Comparison of ENCODE assay signal across 8 cellular contexts in genomic region chr5:142717582-142718215, GRCh38. TPM values are rescaled to one million over a fixed set of nuclear protein-coding genes. Genes with fewer than 3 reads are reported as not detected.
DNase-seq lines count a peak whose midpoint lies in the region; ATAC-seq and TF ChIP-seq lines count a peak whose summit lies in the region.

No MANE protein-coding gene starts in this region.

- peaks cover 16% of the 10 kb centered on the region for H3K4me1 Mint-ChIP-seq in CD14-positive monocyte

- H3K27ac ChIP-seq in coronary artery, result peak overlapping the region in 1 of 2 donors; percentile 60

- no peak for ATAC-seq in GM21423 (IDR thresholded peaks at IDR 0.05; ENCODE audit: unreplicated experiment)
- ATAC-seq in HG03135 (IDR thresholded peaks at IDR 0.05; ENCODE audit: unreplicated experiment), result no peak

- no peaks in the 10 kb centered on the region for H3K9me3 Mint-ChIP-seq in CD14-positive monocyte

- no peak overlapping the region for H3K4me3 Mint-ChIP-seq in CD14-positive monocyte

- no peak overlapping the region for H3K27ac Mint-ChIP-seq in CD14-positive monocyte

- TF ChIP-seq CTCF in CD14-positive monocyte (IDR thresholded peaks at IDR 0.05) (peak; percentile 77), GM20000 (IDR thresholded peaks at IDR 0.05; ENCODE audit: extremely low read depth, missing control alignments) (no peak), coronary artery (IDR thresholded peaks at IDR 0.05) (peak; percentile 48)

- DNase-seq in CD14-positive monocyte (ENCODE audit: low spot score) (no peak), GM20000 (ENCODE audit: low spot score) (peak; percentile 20), NOMO-1 (lab: John Stamatoyannopoulos, UW; ENCODE audit: unreplicated experiment in 2 of 2) (peak; percentile 35 to 54), coronary artery (ENCODE audit: low spot score) (no peak), medulla oblongata (ENCODE audit: extremely low spot score) (peak; percentile 84), LoVo (ENCODE audit: low spot score) (no peak)

- no peaks in the 10 kb centered on the region for H3K36me3 Mint-ChIP-seq in CD14-positive monocyte

- peaks cover 0 to 2% (median 0%) of the 10 kb centered on the region in 3 donors for H3K27me3 Mint-ChIP-seq in CD14-positive monocyte (ENCODE audit: low read depth in 3 of 3)

- H3K4me3 ChIP-seq in coronary artery, result no peak overlapping the region

- intact Hi-C loops in CD14-positive monocyte (cut with micrococcal nuclease), result loop anchor here (2.0 to 5.0 kb wide), 2 partner anchors 160 to 163 kb away; no protein-coding TSS in a partner anchor

RNA-seq across cellular contexts. Expression of gene FGF1, which starts 31.8 kb away (rescaled TPM):
- not detected for polyA plus RNA-seq in CD14-positive monocyte

RNA-seq across cellular contexts. Expression of gene ARHGAP26, which starts 52.5 kb away (rescaled TPM):
- 10 to 100 TPM; 26.5 to 28.7 TPM for polyA plus RNA-seq in CD14-positive monocyte

Comparison
In these comparisons a context has a peak if more than half of its experiments do, and no peak if none do; other contexts are left out.
1. DNase-seq: peak in GM20000 (single experiment), NOMO-1 (2 of 2) and medulla oblongata (single experiment); none in CD14-positive monocyte (single experiment), coronary artery (single experiment) and LoVo (single experiment).